8 cellular contexts compared by ENCODE assay signal in genomic region chr19:2047449-2048103, GRCh38. TPM values are rescaled to one million over a fixed set of nuclear protein-coding genes. Genes with fewer than 3 reads are reported as not detected.
A peak's percentile ranks its signal among the peaks of the same experiment; 100 is the strongest.
DNase-seq lines count a peak whose midpoint lies in the region; ATAC-seq, FAIRE-seq and TF ChIP-seq lines count a peak whose summit lies in the region.

No MANE protein-coding gene starts in this region.

- no peaks in the 10 kb centered on the region for H3K27me3 ChIP-seq in Panc1 (ENCODE audit: control insufficient read depth, insufficient read depth, low read length)
- H3K27me3 ChIP-seq in H1 (replicated peaks in 1 of 4; ENCODE audit: control insufficient read depth in 3 of 4, extremely low read depth in 1 of 4, insufficient read depth in 3 of 4, low read length in 3 of 4), result no peaks in the 10 kb centered on the region
- H3K27me3 ChIP-seq in rectal smooth muscle tissue (ENCODE audit: control insufficient read depth, insufficient read depth, low read length), result no peaks in the 10 kb centered on the region

- no peak overlapping the region for H3K4ac ChIP-seq in H1 (replicated peaks; ENCODE audit: insufficient read length, low read depth, low read length)

- H2BK20ac ChIP-seq in H1 (ENCODE audit: low read length), result no peak overlapping the region

- H3K23ac ChIP-seq in H1 (ENCODE audit: insufficient read length), result no peak overlapping the region

- H4K20me1 ChIP-seq in H1 (replicated peaks in 1 of 2; ENCODE audit: control insufficient read depth in 1 of 2, insufficient read depth in 2 of 2, low read length in 2 of 2), result peaks cover 21 to 49% of the 10 kb centered on the region in 2 experiments

- TF ChIP-seq CTCF in Panc1 (IDR thresholded peaks at IDR 0.05) (no peak), H1 (IDR thresholded peaks at IDR 0.05; ENCODE audit: control extremely low read depth in 1 of 3, insufficient read depth in 1 of 3, low read depth in 1 of 3, low read length in 3 of 3) (no peak)

- no peak overlapping the region for H2BK120ac ChIP-seq in H1 (replicated peaks; ENCODE audit: low read depth, low read length)

- H2AFZ ChIP-seq in H1 (ENCODE audit: low read length), result no peak overlapping the region

- H4K8ac ChIP-seq in H1 (ENCODE audit: extremely low read depth, insufficient read depth, low read length), result peak overlapping the region; percentile 63; the same call in 1 of the 2 replicates

- H3K36me3 ChIP-seq in Panc1 (ENCODE audit: control insufficient read depth, insufficient read depth, low read length), result peaks cover 6% of the 10 kb centered on the region; the same call in 1 of the 2 replicates
- H3K36me3 ChIP-seq in H1 (ENCODE audit: control insufficient read depth in 2 of 4, insufficient read depth in 4 of 4, low read length in 3 of 4), result peaks cover 0 to 9% (median 6%) of the 10 kb centered on the region in 4 experiments; a peak in 5 of 8 replicates
- H3K36me3 ChIP-seq in rectal smooth muscle tissue (ENCODE audit: control insufficient read depth, insufficient read depth, low read length), result peaks cover 14% of the 10 kb centered on the region

- no peak overlapping the region for H3K14ac ChIP-seq in H1 (ENCODE audit: insufficient read length)

- no peak for TF ChIP-seq RAD21 in H1 (IDR thresholded peaks at IDR 0.05 in 1 of 2, conservative IDR thresholded peaks at IDR 0.05 in 1 of 2; ENCODE audit: low read depth in 2 of 2, low read length in 2 of 2)

- no peak overlapping the region for H2AK5ac ChIP-seq in H1 (ENCODE audit: low read depth, low read length)

- ATAC-seq in Panc1 (no peak), GM21526 (IDR thresholded peaks at IDR 0.05; ENCODE audit: low FRiP score, unreplicated experiment) (no peak), GM19395 (IDR thresholded peaks at IDR 0.05; ENCODE audit: unreplicated experiment) (no peak)

- H3K9ac ChIP-seq in H1 (replicated peaks in 1 of 4; ENCODE audit: extremely low read depth in 1 of 4, low read depth in 3 of 4, low read length in 3 of 4) (no peak overlapping the region), rectal smooth muscle tissue (ENCODE audit: low read length) (peak overlapping the region; percentile 16)

- no peak for FAIRE-seq in H1 (lab: Jason Lieb, UNC)

- peaks cover 23% of the 10 kb centered on the region for H3K79me1 ChIP-seq in H1 (ENCODE audit: low read depth, low read length)

- CTCF ChIA-PET in Panc1 (lab: Charles Lee), result no interaction called here
- CTCF ChIA-PET in H1 (lab: Charles Lee; ENCODE audit: partially characterized antibody), result interaction anchor here (0.7 to 1.0 kb wide), 2 partner anchors 14 to 28 kb away, joined by 3 to 4 read pairs; no protein-coding TSS in a partner anchor

- TSS peak; percentile 50 for BruUV-seq in Panc1 (replicated peaks; lab: Mats Ljungman, UMichigan)

- no peak overlapping the region for H4K5ac ChIP-seq in H1 (ENCODE audit: insufficient read length, low read depth, low read length)

- POLR2A ChIA-PET in Panc1 (lab: Charles Lee) (no interaction called here), H1 (lab: Charles Lee; ENCODE audit: partially characterized antibody) (interaction anchor here (1.0 to 22.2 kb wide), 7 partner anchors 9 to 88 kb away, joined by 3 to 524 read pairs (median 5); no protein-coding TSS in a partner anchor)

- 96% methylated on average over 15 of the region's 22 CpGs; no CpG with 5 or more reads in 1 of the 2 experiments for WGBS in H1 (ENCODE audit: extremely low coverage in 1 of 2, insufficient coverage in 1 of 2, insufficient read length in 1 of 2, insufficient replicate concordance in 2 of 2, low coverage in 1 of 2, low lambda C conversion rate in 2 of 2, missing lambda C conversion rate in 1 of 2), 2 experiments

- H3K18ac ChIP-seq in H1 (ENCODE audit: extremely low read depth, low read length), result no peak overlapping the region; the same call in 1 of the 2 replicates

- H3K23me2 ChIP-seq in H1 (ENCODE audit: low read depth, low read length), result peaks cover 4% of the 10 kb centered on the region; the same call in 1 of the 2 replicates

- in situ Hi-C loops in Panc1 (cut with HindIII; ENCODE audit: low pct_unique_long_range_greater_than_20kb, low sequenced_read_pairs), result no loop called here

- TF ChIP-seq POLR2A in H1 (IDR thresholded peaks at IDR 0.05; ENCODE audit: control extremely low read depth in 1 of 2, low read depth in 2 of 2, low read length in 2 of 2), result peak in 1 of 2 experiments; percentile 29; a peak in 1 of 3 replicates

- no peak overlapping the region for H2BK12ac ChIP-seq in H1 (ENCODE audit: low read depth, low read length)

- peaks cover 48% of the 10 kb centered on the region for H3K4me1 ChIP-seq in Panc1 (ENCODE audit: control insufficient read depth, insufficient read depth, low read length)
- H3K4me1 ChIP-seq in H1 (replicated peaks in 1 of 4; ENCODE audit: control insufficient read depth in 3 of 4, insufficient read depth in 4 of 4, low read length in 3 of 4), result peaks cover 0 to 19% (median 13%) of the 10 kb centered on the region in 4 experiments; a peak in 5 of 7 replicates
- peaks cover 33% of the 10 kb centered on the region for H3K4me1 ChIP-seq in rectal smooth muscle tissue (ENCODE audit: control insufficient read depth, insufficient read depth, low read length)

- DNase-seq in EL, result peak; percentile 53
- DNase-seq in Panc1 (ENCODE audit: low read depth, low spot score), result no peak
- DNase-seq in H1 (ENCODE audit: low read depth in 1 of 2, low spot score in 2 of 2), result no peak
- no peak for DNase-seq in NCI-H69 (lab: John Stamatoyannopoulos, UW)
- no peak for DNase-seq in Kasumi-1 (lab: John Stamatoyannopoulos, UW)

- no peak overlapping the region for H2BK5ac ChIP-seq in H1 (ENCODE audit: low read depth, low read length)

- H4K91ac ChIP-seq in H1 (replicated peaks; ENCODE audit: insufficient read length, low read length), result no peak overlapping the region

- H3K27ac ChIP-seq in Panc1 (ENCODE audit: low read length) (peak overlapping the region; percentile 23), H1 (ENCODE audit: low read depth, low read length) (no peak overlapping the region), rectal smooth muscle tissue (ENCODE audit: low read depth, low read length) (no peak overlapping the region)

- no peak overlapping the region for H2BK15ac ChIP-seq in H1 (ENCODE audit: low read length)

- no peak overlapping the region for H3K4me2 ChIP-seq in H1 (ENCODE audit: insufficient read depth in 1 of 2, low read depth in 2 of 2, low read length in 2 of 2)

- intact Hi-C loops in Panc1 (cut with micrococcal nuclease; ENCODE audit: unreplicated experiment), result no loop called here

- peaks cover 9 to 29% of the 10 kb centered on the region in 2 experiments; a peak in 2 of 4 replicates for H3K79me2 ChIP-seq in H1 (ENCODE audit: control insufficient read depth in 1 of 2, insufficient read depth in 2 of 2, low read length in 2 of 2)

- no peak for TF ChIP-seq EP300 in H1 (IDR thresholded peaks at IDR 0.05; ENCODE audit: borderline replicate concordance in 1 of 2, low read depth in 2 of 2, low read length in 2 of 2)

- H3K4me3 ChIP-seq in Panc1 (ENCODE audit: low read depth in 2 of 2, low read length in 2 of 2) (peak overlapping the region; percentile 78 to 84), H1 (ENCODE audit: extremely low read depth in 1 of 4, insufficient read depth in 2 of 4, low read depth in 3 of 4, low read length in 4 of 4) (no peak overlapping the region), rectal smooth muscle tissue (ENCODE audit: low read length) (peak overlapping the region; percentile 37)

- H3K9me3 ChIP-seq in Panc1 (ENCODE audit: control insufficient read depth, insufficient read depth, low read depth, low read length), result no peaks in the 10 kb centered on the region
- no peaks in the 10 kb centered on the region for H3K9me3 ChIP-seq in H1 (ENCODE audit: insufficient read depth in 2 of 2, low read depth in 1 of 2, low read length in 1 of 2)

- no peak overlapping the region for H3K56ac ChIP-seq in H1 (replicated peaks; ENCODE audit: insufficient read length, low read depth, low read length)

RNA-seq across cellular contexts. Expression of gene MKNK2, which starts 3.5 kb away (rescaled TPM):
- 240 TPM for total RNA-seq in Panc1 (2021; ENCODE audit: unreplicated experiment)
- polyA plus RNA-seq in Panc1 (2012; ENCODE audit: insufficient read length), result 278 TPM
- total RNA-seq in H1 (2021; fragmentation: NEBNext Ultra II Directional; extraction: Animal tissue kit (Norgen Biotek cat#: 25700)), result 163 and 174 TPM in 2 replicates
- polyA plus RNA-seq in H1 (2011; rRNA removed), result 166 and 200 TPM in 2 replicates
- 102 TPM for polyA plus RNA-seq in H1 (2011; cell fraction: cytosol; rRNA removed)
- polyA plus RNA-seq in H1 (2011; cell fraction: nucleus; rRNA removed), result 175 TPM
- polyA plus RNA-seq in H1 (2012, experiment 1 of 2), result 78.8 to 121 TPM (median 107 TPM) in 4 replicates
- 103 TPM for polyA plus RNA-seq in H1 (2012, experiment 2 of 2)
- polyA plus RNA-seq in H1 (2013, experiment 1 of 2), result 122 TPM
- polyA plus RNA-seq in H1 (2013, experiment 2 of 2), result 125 TPM
- 66.6 and 68.9 TPM in 2 replicates for polyA minus RNA-seq in H1 (2011; rRNA and poly(A)+ RNA removed)
- polyA minus RNA-seq in H1 (2011; cell fraction: cytosol; rRNA and poly(A)+ RNA removed), result 116 TPM
- polyA minus RNA-seq in H1 (2011; cell fraction: nucleus; rRNA and poly(A)+ RNA removed), result 61.1 TPM

RNA-seq across cellular contexts. Expression of gene BTBD2, which starts 32.1 kb away (rescaled TPM):
- total RNA-seq in Panc1 (2021; ENCODE audit: unreplicated experiment), result 59.6 TPM
- 178 TPM for polyA plus RNA-seq in Panc1 (2012; ENCODE audit: insufficient read length)
- 92.3 and 95.3 TPM in 2 replicates for total RNA-seq in H1 (2021; fragmentation: NEBNext Ultra II Directional; extraction: Animal tissue kit (Norgen Biotek cat#: 25700))
- 91.7 and 142 TPM in 2 replicates for polyA plus RNA-seq in H1 (2011; rRNA removed)
- polyA plus RNA-seq in H1 (2011; cell fraction: cytosol; rRNA removed), result 63.4 TPM
- 97.0 TPM for polyA plus RNA-seq in H1 (2011; cell fraction: nucleus; rRNA removed)
- polyA plus RNA-seq in H1 (2012, experiment 1 of 2), result 66.1 to 117 TPM (median 109 TPM) in 4 replicates
- 90.9 TPM for polyA plus RNA-seq in H1 (2012, experiment 2 of 2)
- 59.3 TPM for polyA plus RNA-seq in H1 (2013, experiment 1 of 2)
- 59.3 TPM for polyA plus RNA-seq in H1 (2013, experiment 2 of 2)
- polyA minus RNA-seq in H1 (2011; rRNA and poly(A)+ RNA removed), result 28.7 and 37.4 TPM in 2 replicates
- 82.9 TPM for polyA minus RNA-seq in H1 (2011; cell fraction: cytosol; rRNA and poly(A)+ RNA removed)
- polyA minus RNA-seq in H1 (2011; cell fraction: nucleus; rRNA and poly(A)+ RNA removed), result 47.7 TPM

RNA-seq across cellular contexts. Expression of gene MOB3A, which starts 48.5 kb away (rescaled TPM):
- 36.3 TPM for total RNA-seq in Panc1 (2021; ENCODE audit: unreplicated experiment)
- 21.0 TPM for polyA plus RNA-seq in Panc1 (2012; ENCODE audit: insufficient read length)
- 9.2 and 9.8 TPM in 2 replicates for total RNA-seq in H1 (2021; fragmentation: NEBNext Ultra II Directional; extraction: Animal tissue kit (Norgen Biotek cat#: 25700))
- 9.6 and 10.2 TPM in 2 replicates for polyA plus RNA-seq in H1 (2011; rRNA removed)
- polyA plus RNA-seq in H1 (2011; cell fraction: cytosol; rRNA removed), result 5.2 TPM
- 8.1 TPM for polyA plus RNA-seq in H1 (2011; cell fraction: nucleus; rRNA removed)
- 5.2 to 7.4 TPM (median 7.0 TPM) in 4 replicates for polyA plus RNA-seq in H1 (2012, experiment 1 of 2)
- polyA plus RNA-seq in H1 (2012, experiment 2 of 2), result 5.2 TPM
- 7.2 TPM for polyA plus RNA-seq in H1 (2013, experiment 1 of 2)
- polyA plus RNA-seq in H1 (2013, experiment 2 of 2), result 7.5 TPM
- polyA minus RNA-seq in H1 (2011; rRNA and poly(A)+ RNA removed), result 6.6 and 8.8 TPM in 2 replicates
- polyA minus RNA-seq in H1 (2011; cell fraction: cytosol; rRNA and poly(A)+ RNA removed), result 7.0 TPM
- polyA minus RNA-seq in H1 (2011; cell fraction: nucleus; rRNA and poly(A)+ RNA removed), result 3.3 TPM

RNA-seq across cellular contexts. Expression of gene IZUMO4, which starts 49.1 kb away (rescaled TPM):
- total RNA-seq in Panc1 (2021; ENCODE audit: unreplicated experiment), result 5.4 TPM
- polyA plus RNA-seq in Panc1 (2012; ENCODE audit: insufficient read length), result 4.7 TPM
- total RNA-seq in H1 (2021; fragmentation: NEBNext Ultra II Directional; extraction: Animal tissue kit (Norgen Biotek cat#: 25700)), result 1.3 and 1.8 TPM in 2 replicates
- 1.9 and 2.3 TPM in 2 replicates for polyA plus RNA-seq in H1 (2011; rRNA removed)
- 2.3 TPM for polyA plus RNA-seq in H1 (2011; cell fraction: cytosol; rRNA removed)
- 12.4 TPM for polyA plus RNA-seq in H1 (2011; cell fraction: nucleus; rRNA removed)
- 0.54 to 2.7 TPM (median 2.0 TPM) in 4 replicates for polyA plus RNA-seq in H1 (2012, experiment 1 of 2)
- 1.1 TPM for polyA plus RNA-seq in H1 (2012, experiment 2 of 2)
- 0.95 TPM for polyA plus RNA-seq in H1 (2013, experiment 1 of 2)
- 0.75 TPM for polyA plus RNA-seq in H1 (2013, experiment 2 of 2)
- polyA minus RNA-seq in H1 (2011; rRNA and poly(A)+ RNA removed), result 0.47 TPM in 1 of 2 replicates, not detected in the other
- polyA minus RNA-seq in H1 (2011; cell fraction: cytosol; rRNA and poly(A)+ RNA removed), result 1.5 TPM
- 2.4 TPM for polyA minus RNA-seq in H1 (2011; cell fraction: nucleus; rRNA and poly(A)+ RNA removed)

Comparison
In these comparisons a context has a peak if more than half of its experiments do, and no peak if none do; other contexts are left out.
1. H3K4me3 ChIP-seq: peak in Panc1 (2 of 2) and rectal smooth muscle tissue (single experiment); none in H1 (0 of 4).